Comparison of ENCODE assay signal across 1 cellular context in genomic region chr6:108557494-108558371, GRCh38.
TF ChIP-seq lines count a peak whose summit lies in the region.

No MANE protein-coding gene starts in this region.

TF ChIP-seq in K562, 482 proteins besides CTCF, POLR2A, EP300 and RAD21 (continued from another document and continues in another):
- no peak for TF ChIP-seq UBTF (IDR thresholded peaks at IDR 0.05; ENCODE audit: borderline replicate concordance in 1 of 2, low read depth in 2 of 2, low read length in 2 of 2)
- no peak for TF ChIP-seq CHCHD3 (CRISPR knock-in tag; IDR thresholded peaks at IDR 0.05)
- no peak for TF ChIP-seq E2F4 (CRISPR knock-in tag; IDR thresholded peaks at IDR 0.05; ENCODE audit: low read depth)
- TF ChIP-seq USF2 (CRISPR knock-in tag; IDR thresholded peaks at IDR 0.05) = no peak
- TF ChIP-seq FOXP4 (CRISPR knock-in tag; IDR thresholded peaks at IDR 0.05; ENCODE audit: borderline replicate concordance) = no peak
- peak; percentile 55; the same call in 1 of the 2 replicates for TF ChIP-seq MXI1 (IDR thresholded peaks at IDR 0.05; ENCODE audit: low read depth, low read length)
- no peak for TF ChIP-seq NR2C2 (CRISPR knock-in tag; IDR thresholded peaks at IDR 0.05)
- no peak for TF ChIP-seq NR2C2 (tag; IDR thresholded peaks at IDR 0.05)
- peak; percentile 86 for TF ChIP-seq MXD1 (CRISPR knock-in tag; IDR thresholded peaks at IDR 0.05; ENCODE audit: borderline replicate concordance, poor library complexity, severe bottlenecking)
- no peak for TF ChIP-seq ZNF274 (IDR thresholded peaks at IDR 0.05; ENCODE audit: borderline replicate concordance, low read depth, low read length)
- TF ChIP-seq MTA3 (IDR thresholded peaks at IDR 0.05; ENCODE audit: borderline replicate concordance) = no peak
- no peak for TF ChIP-seq NEUROD1 (IDR thresholded peaks at IDR 0.05; ENCODE audit: borderline replicate concordance, low read depth, low read length, partially characterized antibody)
- no peak for TF ChIP-seq POLR2H (tag; IDR thresholded peaks at IDR 0.05; ENCODE audit: low read depth)
- no peak for TF ChIP-seq POLR3G (IDR thresholded peaks at IDR 0.05; ENCODE audit: extremely low read depth, insufficient read length, insufficient replicate concordance)
- TF ChIP-seq THAP12 (CRISPR knock-in tag; IDR thresholded peaks at IDR 0.05) = peak; percentile 18; the same call in 1 of the 2 replicates
- no peak for TF ChIP-seq ZBTB34 (CRISPR knock-in tag; IDR thresholded peaks at IDR 0.05)
- no peak for TF ChIP-seq THRB (CRISPR knock-in tag; conservative IDR thresholded peaks at IDR 0.05)
- no peak for TF ChIP-seq PREB (CRISPR knock-in tag; IDR thresholded peaks at IDR 0.05)
- no peak for TF ChIP-seq NR2F6 (CRISPR knock-in tag; IDR thresholded peaks at IDR 0.05)
- TF ChIP-seq ZNF224 (CRISPR knock-in tag; IDR thresholded peaks at IDR 0.05) = no peak
- 0 out of 2 replicates have a peak, but pooled peaks have one; percentile 17 for TF ChIP-seq SIN3B (IDR thresholded peaks at IDR 0.05; ENCODE audit: low read depth)
- TF ChIP-seq ZNF354B (CRISPR knock-in tag; IDR thresholded peaks at IDR 0.05) = no peak
- no peak for TF ChIP-seq RBM17 (IDR thresholded peaks at IDR 0.05; ENCODE audit: borderline replicate concordance, low read depth, low read length)
- no peak for TF ChIP-seq CBFA2T2 (conservative IDR thresholded peaks at IDR 0.05)
- TF ChIP-seq ZNF609 (CRISPR knock-in tag; IDR thresholded peaks at IDR 0.05; ENCODE audit: borderline replicate concordance) = no peak
- no peak for TF ChIP-seq E2F5 (CRISPR knock-in tag; IDR thresholded peaks at IDR 0.05)
- TF ChIP-seq ZNF518B (CRISPR knock-in tag; IDR thresholded peaks at IDR 0.05) = no peak
- no peak for TF ChIP-seq CBX1 (IDR thresholded peaks at IDR 0.05; ENCODE audit: low read depth)
- no peak for TF ChIP-seq NCOA4 (IDR thresholded peaks at IDR 0.05; ENCODE audit: partially characterized antibody)
